Comparison of ENCODE assay signal across 11 cellular contexts in genomic region chr7:7323352-7323751, GRCh38.
DNase-seq lines count a peak whose midpoint lies in the region; ATAC-seq and TF ChIP-seq lines count a peak whose summit lies in the region.
"Had no signal": no experiment of that assay in that cellular context is flagged by ENCODE, and none has a peak within 500 bp of the region (broad histone marks: within the 10 kb centered on the region; RNA-seq: fewer than 3 reads in every experiment).

No MANE protein-coding gene starts in this region.

- H3K27ac Mint-ChIP-seq in activated CD4-positive, alpha-beta T cell treated with anti-CD3 and anti-CD28 coated beads, Interleukin-2, amount 10 ng/mL, durations not matched to agents 24 days and 14 days: no peak overlapping the region
- no peak overlapping the region for H3K27ac Mint-ChIP-seq in activated CD4-positive, alpha-beta memory T cell treated with anti-CD3 and anti-CD28 coated beads, Interleukin-2, amount 10 ng/mL, durations not matched to agents 7 days and 5 days

- H3K4me3 Mint-ChIP-seq in activated CD4-positive, alpha-beta T cell treated with anti-CD3 and anti-CD28 coated beads, Interleukin-2, amount 10 ng/mL, durations not matched to agents 24 days and 14 days: no peak overlapping the region
- no peak overlapping the region for H3K4me3 Mint-ChIP-seq in activated CD4-positive, alpha-beta memory T cell treated with anti-CD3 and anti-CD28 coated beads, Interleukin-2, amount 10 ng/mL, durations not matched to agents 7 days and 5 days
- H3K4me3 Mint-ChIP-seq: central memory CD8-positive, alpha-beta T cell had no signal

- intact Hi-C loops in activated CD4-positive, alpha-beta T cell treated with anti-CD3 and anti-CD28 coated beads, Interleukin-2, amount 10 ng/mL, durations not matched to agents 24 days and 14 days (cut with micrococcal nuclease): no loop called here
- intact Hi-C loops in head of caudate nucleus (cut with DNase I): no loop called here

- POLR2A ChIA-PET in activated CD4-positive, alpha-beta memory T cell treated with anti-CD3 and anti-CD28 coated beads, Interleukin-2, amount 10 ng/mL, durations not matched to agents 7 days and 5 days (lab: Charles Lee): no interaction called here

- peaks cover 3% of the 10 kb centered on the region for H3K27me3 Mint-ChIP-seq in activated CD4-positive, alpha-beta T cell treated with anti-CD3 and anti-CD28 coated beads, Interleukin-2, amount 10 ng/mL, durations not matched to agents 24 days and 14 days
- H3K27me3 Mint-ChIP-seq in activated CD4-positive, alpha-beta memory T cell treated with anti-CD3 and anti-CD28 coated beads, Interleukin-2, amount 10 ng/mL, durations not matched to agents 7 days and 5 days: peaks cover 5% of the 10 kb centered on the region

- peak; percentile 68 for ATAC-seq in HG02938 (IDR thresholded peaks at IDR 0.05; ENCODE audit: unreplicated experiment)
- ATAC-seq: heart right ventricle had no signal

- TF ChIP-seq POLR2A in erythroblast (IDR thresholded peaks at IDR 0.05; ENCODE audit: low read length): no peak

- H3K9me3 Mint-ChIP-seq in activated CD4-positive, alpha-beta T cell treated with anti-CD3 and anti-CD28 coated beads, Interleukin-2, amount 10 ng/mL, durations not matched to agents 24 days and 14 days: peaks cover 9% of the 10 kb centered on the region
- peaks cover 2% of the 10 kb centered on the region for H3K9me3 Mint-ChIP-seq in activated CD4-positive, alpha-beta memory T cell treated with anti-CD3 and anti-CD28 coated beads, Interleukin-2, amount 10 ng/mL, durations not matched to agents 7 days and 5 days
- H3K9me3 Mint-ChIP-seq: central memory CD8-positive, alpha-beta T cell; nephron had no signal

- H3K36me3 Mint-ChIP-seq in activated CD4-positive, alpha-beta T cell treated with anti-CD3 and anti-CD28 coated beads, Interleukin-2, amount 10 ng/mL, durations not matched to agents 24 days and 14 days (ENCODE audit: low read depth): no peaks in the 10 kb centered on the region
- H3K36me3 Mint-ChIP-seq in activated CD4-positive, alpha-beta memory T cell treated with anti-CD3 and anti-CD28 coated beads, Interleukin-2, amount 10 ng/mL, durations not matched to agents 7 days and 5 days (ENCODE audit: low read depth): no peaks in the 10 kb centered on the region

- peak; percentile 18 for DNase-seq in activated CD4-positive, alpha-beta T cell treated with anti-CD3 and anti-CD28 coated beads, Interleukin-2, amount 10 ng/mL, durations not matched to agents 24 days and 14 days
- DNase-seq in activated CD4-positive, alpha-beta T cell treated with anti-CD3 and anti-CD28 coated beads, Interleukin-2, amount 50 U/mL, for 4 hours: no peak
- peak; percentile 75 for DNase-seq in NCI-H2107 (lab: John Stamatoyannopoulos, UW)
- no peak for DNase-seq in erythroblast (lab: John Stamatoyannopoulos, UW)
- DNase-seq in head of caudate nucleus: no peak
- DNase-seq in activated CD4-positive, alpha-beta memory T cell treated with anti-CD3 and anti-CD28 coated beads, Interleukin-2, amount 10 ng/mL, durations not matched to agents 7 days and 5 days: no peak
- no peak for DNase-seq in dedifferentiated amniotic fluid mesenchymal stem cell (ENCODE audit: extremely low spot score)
- DNase-seq: heart right ventricle had no signal

- H3K4me1 Mint-ChIP-seq in activated CD4-positive, alpha-beta T cell treated with anti-CD3 and anti-CD28 coated beads, Interleukin-2, amount 10 ng/mL, durations not matched to agents 24 days and 14 days: no peaks in the 10 kb centered on the region
- no peaks in the 10 kb centered on the region for H3K4me1 Mint-ChIP-seq in activated CD4-positive, alpha-beta memory T cell treated with anti-CD3 and anti-CD28 coated beads, Interleukin-2, amount 10 ng/mL, durations not matched to agents 7 days and 5 days

- CTCF ChIA-PET in activated CD4-positive, alpha-beta memory T cell treated with anti-CD3 and anti-CD28 coated beads, Interleukin-2, amount 10 ng/mL, durations not matched to agents 7 days and 5 days (lab: Charles Lee): no interaction called here

Comparison
In these comparisons a context has a peak if more than half of its experiments do, and no peak if none do; other contexts are left out.
1. DNase-seq: peak in activated CD4-positive, alpha-beta T cell treated with anti-CD3 and anti-CD28 coated beads, Interleukin-2, amount 10 ng/mL, durations not matched to agents 24 days and 14 days (single experiment) and NCI-H2107 (single experiment); none in activated CD4-positive, alpha-beta T cell treated with anti-CD3 and anti-CD28 coated beads, Interleukin-2, amount 50 U/mL, for 4 hours (0 of 2), erythroblast (0 of 2), head of caudate nucleus (0 of 42), activated CD4-positive, alpha-beta memory T cell treated with anti-CD3 and anti-CD28 coated beads, Interleukin-2, amount 10 ng/mL, durations not matched to agents 7 days and 5 days (single experiment) and dedifferentiated amniotic fluid mesenchymal stem cell (single experiment).